9 cellular contexts compared by ENCODE assay signal in genomic region chr1:60989745-60990718, GRCh38.
A peak's percentile ranks its signal among the peaks of the same experiment; 100 is the strongest.
DNase-seq lines count a peak whose midpoint lies in the region; ATAC-seq and TF ChIP-seq lines count a peak whose summit lies in the region.
"Had no signal": no experiment of that assay in that cellular context is flagged by ENCODE, and none has a peak within 500 bp of the region (broad histone marks: within the 10 kb centered on the region; RNA-seq: fewer than 3 reads in every experiment).

No MANE protein-coding gene starts in this region.

- no peaks in the 10 kb centered on the region for H3K27me3 ChIP-seq in gastroesophageal sphincter
- H3K27me3 ChIP-seq: gastrocnemius medialis had no signal

- H3K36me3 Mint-ChIP-seq in activated T-cell treated with anti-CD3 and anti-CD28 coated beads, Interleukin-2, amount 50 U/mL, for 4 hours (ENCODE audit: insufficient read depth) = no peaks in the 10 kb centered on the region
- H3K36me3 Mint-ChIP-seq in activated CD4-positive, alpha-beta T cell treated with anti-CD3 and anti-CD28 coated beads, Interleukin-2, amount 10 ng/mL, durations not matched to agents 7 days and 5 days (ENCODE audit: low read depth) = no peaks in the 10 kb centered on the region
- no peaks in the 10 kb centered on the region for H3K36me3 Mint-ChIP-seq in activated naive CD4-positive, alpha-beta T cell treated with anti-CD3 and anti-CD28 coated beads for 36 hours (ENCODE audit: low read depth)

- no peak overlapping the region for H3K4me3 Mint-ChIP-seq in activated T-cell treated with anti-CD3 and anti-CD28 coated beads, Interleukin-2, amount 50 U/mL, for 4 hours
- no peak overlapping the region for H3K4me3 Mint-ChIP-seq in activated CD4-positive, alpha-beta T cell treated with anti-CD3 and anti-CD28 coated beads, Interleukin-2, amount 10 ng/mL, durations not matched to agents 7 days and 5 days
- H3K4me3 Mint-ChIP-seq in activated naive CD4-positive, alpha-beta T cell treated with anti-CD3 and anti-CD28 coated beads for 36 hours = no peak overlapping the region

- H3K27ac ChIP-seq in adipose tissue (ENCODE audit: low read depth, low read length) (peak overlapping the region; percentile 70), gastroesophageal sphincter (peak overlapping the region in 3 of 4 donors; percentile 62 to 75 (median 72))

- intact Hi-C loops in sciatic nerve (cut with DNase I) = loop anchor here (10.0 kb wide), 1 partner anchor 55 kb away; no protein-coding TSS in a partner anchor
- intact Hi-C loops in activated naive CD4-positive, alpha-beta T cell treated with anti-CD3 and anti-CD28 coated beads for 36 hours (cut with micrococcal nuclease) = no loop called here

- H3K27ac Mint-ChIP-seq in activated CD4-positive, alpha-beta T cell treated with anti-CD3 and anti-CD28 coated beads, Interleukin-2, amount 10 ng/mL, durations not matched to agents 7 days and 5 days = no peak overlapping the region
- H3K27ac Mint-ChIP-seq in activated naive CD4-positive, alpha-beta T cell treated with anti-CD3 and anti-CD28 coated beads for 36 hours = no peak overlapping the region

- DNase-seq in GM03348 (ENCODE audit: low spot score) = peak; percentile 84
- peak; percentile 85 for DNase-seq in sciatic nerve (ENCODE audit: low spot score)
- DNase-seq in activated T-cell treated with anti-CD3 and anti-CD28 coated beads, Interleukin-2, amount 50 U/mL, for 4 hours = no peak
- DNase-seq in activated CD4-positive, alpha-beta T cell treated with anti-CD3 and anti-CD28 coated beads, Interleukin-2, amount 10 ng/mL, durations not matched to agents 7 days and 5 days = no peak
- no peak for DNase-seq in NCI-H774 (lab: John Stamatoyannopoulos, UW)
- DNase-seq in activated naive CD4-positive, alpha-beta T cell treated with anti-CD3 and anti-CD28 coated beads for 36 hours = no peak

- H3K9me3 Mint-ChIP-seq in activated T-cell treated with anti-CD3 and anti-CD28 coated beads, Interleukin-2, amount 50 U/mL, for 4 hours = no peaks in the 10 kb centered on the region
- H3K9me3 Mint-ChIP-seq in activated CD4-positive, alpha-beta T cell treated with anti-CD3 and anti-CD28 coated beads, Interleukin-2, amount 10 ng/mL, durations not matched to agents 7 days and 5 days = no peaks in the 10 kb centered on the region
- no peaks in the 10 kb centered on the region for H3K9me3 Mint-ChIP-seq in activated naive CD4-positive, alpha-beta T cell treated with anti-CD3 and anti-CD28 coated beads for 36 hours

- CTCF ChIA-PET in activated CD4-positive, alpha-beta T cell treated with anti-CD3 and anti-CD28 coated beads, Interleukin-2, amount 10 ng/mL, durations not matched to agents 7 days and 5 days (lab: Charles Lee) = interaction anchor here (0.6 to 1.0 kb wide), 2 partner anchors 11 to 69 kb away, joined by 3 to 4 read pairs; no protein-coding TSS in a partner anchor
- CTCF ChIA-PET in activated naive CD4-positive, alpha-beta T cell treated with anti-CD3 and anti-CD28 coated beads for 36 hours (lab: Charles Lee) = interaction anchor here (0.5 to 1.0 kb wide), 3 partner anchors 16 to 594 kb away, joined by 3 read pairs; no protein-coding TSS in a partner anchor

- no peak overlapping the region for H3K4me3 ChIP-seq in gastroesophageal sphincter
- H3K4me3 ChIP-seq: gastrocnemius medialis had no signal

- H3K4me1 Mint-ChIP-seq in activated T-cell treated with anti-CD3 and anti-CD28 coated beads, Interleukin-2, amount 50 U/mL, for 4 hours (ENCODE audit: low read depth) = no peaks in the 10 kb centered on the region
- H3K4me1 Mint-ChIP-seq in activated CD4-positive, alpha-beta T cell treated with anti-CD3 and anti-CD28 coated beads, Interleukin-2, amount 10 ng/mL, durations not matched to agents 7 days and 5 days = no peaks in the 10 kb centered on the region
- H3K4me1 Mint-ChIP-seq in activated naive CD4-positive, alpha-beta T cell treated with anti-CD3 and anti-CD28 coated beads for 36 hours (ENCODE audit: low read depth) = no peaks in the 10 kb centered on the region

- POLR2A ChIA-PET in activated CD4-positive, alpha-beta T cell treated with anti-CD3 and anti-CD28 coated beads, Interleukin-2, amount 10 ng/mL, durations not matched to agents 7 days and 5 days (lab: Charles Lee) = no interaction called here

- no peaks in the 10 kb centered on the region for H3K9me3 ChIP-seq in gastroesophageal sphincter
- H3K9me3 ChIP-seq: gastrocnemius medialis had no signal

- TF ChIP-seq CTCF in gastroesophageal sphincter (IDR thresholded peaks at IDR 0.05) = no peak

- TF ChIP-seq EP300 in gastroesophageal sphincter (IDR thresholded peaks at IDR 0.05) = no peak

- ATAC-seq in gastroesophageal sphincter = peak; percentile 50
- peak; percentile 90 for ATAC-seq in sciatic nerve
- no peak for ATAC-seq in activated T-cell treated with anti-CD3 and anti-CD28 coated beads, Interleukin-2, amount 50 U/mL, for 4 hours

- peaks cover 2% of the 10 kb centered on the region for H3K27me3 Mint-ChIP-seq in activated T-cell treated with anti-CD3 and anti-CD28 coated beads, Interleukin-2, amount 50 U/mL, for 4 hours (ENCODE audit: low read depth)
- peaks cover 4% of the 10 kb centered on the region for H3K27me3 Mint-ChIP-seq in activated CD4-positive, alpha-beta T cell treated with anti-CD3 and anti-CD28 coated beads, Interleukin-2, amount 10 ng/mL, durations not matched to agents 7 days and 5 days
- no peaks in the 10 kb centered on the region for H3K27me3 Mint-ChIP-seq in activated naive CD4-positive, alpha-beta T cell treated with anti-CD3 and anti-CD28 coated beads for 36 hours (ENCODE audit: low read depth)

- 38 to 61% (median 42%) methylated on average over 8 of the region's 8 CpGs for WGBS in adipose tissue, 3 donors
- 32 to 58% methylated on average over 4 to 7 of the region's 8 CpGs for whole genome bisulfite sequencing in gastroesophageal sphincter (ENCODE audit: low coverage in 1 of 2), 2 donors

- peaks cover 0 to 21% (median 15%) of the 10 kb centered on the region in 3 donors for H3K4me1 ChIP-seq in gastroesophageal sphincter

- TF ChIP-seq POLR2A in gastroesophageal sphincter (IDR thresholded peaks at IDR 0.05) = no peak

- no peaks in the 10 kb centered on the region for H3K36me3 ChIP-seq in gastroesophageal sphincter
- H3K36me3 ChIP-seq: gastrocnemius medialis had no signal

Comparison
In these comparisons a context has a peak if more than half of its experiments do, and no peak if none do; other contexts are left out.
1. DNase-seq: peak in GM03348 (single experiment) and sciatic nerve (single experiment); none in activated T-cell treated with anti-CD3 and anti-CD28 coated beads, Interleukin-2, amount 50 U/mL, for 4 hours (single experiment), activated CD4-positive, alpha-beta T cell treated with anti-CD3 and anti-CD28 coated beads, Interleukin-2, amount 10 ng/mL, durations not matched to agents 7 days and 5 days (single experiment), NCI-H774 (single experiment) and activated naive CD4-positive, alpha-beta T cell treated with anti-CD3 and anti-CD28 coated beads for 36 hours (single experiment).
2. ATAC-seq: peak in gastroesophageal sphincter (single experiment) and sciatic nerve (single experiment); none in activated T-cell treated with anti-CD3 and anti-CD28 coated beads, Interleukin-2, amount 50 U/mL, for 4 hours (0 of 2).